Comparison of ENCODE assay signal across 9 cellular contexts in genomic region chr6:153092082-153093013, GRCh38. TPM values are rescaled to one million over a fixed set of nuclear protein-coding genes. Genes with fewer than 3 reads are reported as not detected.
DNase-seq lines count a peak whose midpoint lies in the region; ATAC-seq, FAIRE-seq and TF ChIP-seq lines count a peak whose summit lies in the region.
"Had no signal": no experiment of that assay in that cellular context is flagged by ENCODE, and none has a peak within 500 bp of the region (broad histone marks: within the 10 kb centered on the region; RNA-seq: fewer than 3 reads in every experiment).

No MANE protein-coding gene starts in this region.

- H3K27ac Mint-ChIP-seq in H9 = no peak overlapping the region

- H3K27ac ChIP-seq in GM12878 (ENCODE audit: control insufficient read depth, insufficient read depth) (peak overlapping the region; percentile 10; the same call in 1 of the 2 replicates), stomach smooth muscle (ENCODE audit: low read length) (peak overlapping the region; percentile 7), H9 (ENCODE audit: insufficient read length, low read depth, low read length) (no peak overlapping the region)

- H3K14ac ChIP-seq in H9 (ENCODE audit: insufficient read depth, low read length) = no peak overlapping the region

- H2BK5ac ChIP-seq in H9 (ENCODE audit: insufficient read length, low read length) = no peak overlapping the region

- SMC1A ChIA-PET in GM12878 (lab: Charles Lee; ENCODE audit: uncharacterized antibody, unreplicated experiment) = interaction anchor here (0.6 to 2.7 kb wide), 10 partner anchors 12 to 682 kb away, joined by 3 to 22 read pairs (median 4); no protein-coding TSS in a partner anchor

- CTCF ChIA-PET in GM12878 (lab: Yijun Ruan, JAX) = interaction anchor here (1.2 to 1.8 kb wide), 3 partner anchors 25 to 139 kb away, joined by 5 read pairs; no protein-coding TSS in a partner anchor

- no peaks in the 10 kb centered on the region; the same call in 1 of the 2 replicates for H3K4me1 ChIP-seq in GM12878 (ENCODE audit: control insufficient read depth, insufficient read depth, low read length)
- no peaks in the 10 kb centered on the region for H3K4me1 ChIP-seq in stomach smooth muscle (ENCODE audit: control insufficient read depth, insufficient read depth, low read length)
- H3K4me1 ChIP-seq in H9 (ENCODE audit: insufficient read depth, low read length) = no peaks in the 10 kb centered on the region

- DNase-seq in DMS53 treated with DMSO at 0.1 percent for 48 hours (lab: John Stamatoyannopoulos, UW; ENCODE audit: unreplicated experiment) (peak; percentile 13), GM12878 (ENCODE audit: low read depth, low spot score) (peak; percentile 43), NCI-H1092 treated with DMSO at 0.1 percent for 48 hours (lab: John Stamatoyannopoulos, UW) (no peak), NCI-H1105 (lab: John Stamatoyannopoulos, UW) (no peak), H9 (no peak)

- WGBS in GM12878 (ENCODE audit: insufficient coverage, insufficient replicate concordance, low lambda C conversion rate, missing lambda C conversion rate) = 14% methylated on average over 9 of the region's 9 CpGs
- no CpG with 5 or more reads among the region's 9 CpGs for WGBS in H9 (ENCODE audit: extremely low coverage, insufficient read length, low lambda C conversion rate)

- RAD21 ChIA-PET in GM12878 (lab: Charles Lee; ENCODE audit: unreplicated experiment) = interaction anchor here (0.9 to 1.8 kb wide), 7 partner anchors 9 to 107 kb away, joined by 3 to 6 read pairs (median 4); no protein-coding TSS in a partner anchor

- TF ChIP-seq CTCF in GM12878 (IDR thresholded peaks at IDR 0.05 in 2 of 3, conservative IDR thresholded peaks at IDR 0.05 in 1 of 3; ENCODE audit: control insufficient read depth in 2 of 3, extremely low read depth in 1 of 3, insufficient read depth in 1 of 3, low read depth in 3 of 3, low read length in 3 of 3) = no peak
- no peak for TF ChIP-seq CTCF in H9 (conservative IDR thresholded peaks at IDR 0.05)

- no peak overlapping the region for H3K56ac ChIP-seq in H9 (ENCODE audit: insufficient read length, low read depth, low read length)

- H4K91ac ChIP-seq in H9 (ENCODE audit: insufficient read length, low read depth, low read length) = no peak overlapping the region

- FAIRE-seq in GM12878 (lab: Jason Lieb, UNC) = peak; percentile 95
- FAIRE-seq: H1 had no signal

- BruUV-seq in GM12878 (replicated peaks; lab: Mats Ljungman, UMichigan) = no TSS peak

- no peaks in the 10 kb centered on the region for H4K20me1 ChIP-seq in GM12878 (ENCODE audit: control insufficient read depth, insufficient read depth)
- no peaks in the 10 kb centered on the region for H4K20me1 ChIP-seq in H9 (ENCODE audit: control insufficient read depth, insufficient read depth, insufficient read length)

- H3K23ac ChIP-seq in H9 (ENCODE audit: insufficient read length, low read depth, low read length) = no peak overlapping the region

- intact Hi-C loops in GM12878 (cut with micrococcal nuclease; ENCODE audit: unreplicated experiment) = loop anchor here (2.0 to 5.0 kb wide), 3 partner anchors 26 to 110 kb away; partner anchors contain the start of genes FBXO5 and MTRF1L

- H3K4me2 ChIP-seq in GM12878 (ENCODE audit: control insufficient read depth, insufficient read depth) (peak overlapping the region; percentile 45), H9 (ENCODE audit: insufficient read depth, insufficient read length, low read length) (no peak overlapping the region)

- TF ChIP-seq RAD21 in GM12878 (IDR thresholded peaks at IDR 0.05; ENCODE audit: insufficient read depth, low read depth, low read length) = no peak

- H3K27me3 Mint-ChIP-seq in H9 (ENCODE audit: low read depth) = no peaks in the 10 kb centered on the region

- no peak overlapping the region for H4K5ac ChIP-seq in H9 (ENCODE audit: insufficient read length, low read depth, low read length)

- H2BK15ac ChIP-seq in H9 (ENCODE audit: low read depth, low read length) = no peak overlapping the region

- H3K27me3 ChIP-seq in GM12878 (replicated peaks in 1 of 2; ENCODE audit: control insufficient read depth in 2 of 2, insufficient read depth in 2 of 2, low read length in 1 of 2) = no peaks in the 10 kb centered on the region
- no peaks in the 10 kb centered on the region for H3K27me3 ChIP-seq in stomach smooth muscle (ENCODE audit: control insufficient read depth in 1 of 2, insufficient read depth in 2 of 2, low read length in 2 of 2)
- H3K27me3 ChIP-seq in H9 (ENCODE audit: insufficient read depth, low read length) = no peaks in the 10 kb centered on the region

- peak; percentile 93 for ATAC-seq in GM21515 (IDR thresholded peaks at IDR 0.05; ENCODE audit: unreplicated experiment)
- peak; percentile 87 for ATAC-seq in HG03565 (IDR thresholded peaks at IDR 0.05; ENCODE audit: unreplicated experiment)
- ATAC-seq in GM12878 = peak; percentile 91

- no peaks in the 10 kb centered on the region for H3K9me3 Mint-ChIP-seq in H9

- no peaks in the 10 kb centered on the region for H3K36me3 Mint-ChIP-seq in H9 (ENCODE audit: insufficient read depth in 1 of 3, low read depth in 3 of 3)

- H3K4me3 ChIP-seq in GM12878 (0 out of 2 replicates have a peak overlapping the region, but pooled peaks have one; percentile 44), stomach smooth muscle (ENCODE audit: low read length in 2 of 2) (peak overlapping the region in 1 of 2 donors; percentile 24)

- no peak overlapping the region for H3K4me3 Mint-ChIP-seq in H9

- no peaks in the 10 kb centered on the region for H3K4me1 Mint-ChIP-seq in H9

- no peak overlapping the region for H3K18ac ChIP-seq in H9 (ENCODE audit: insufficient read length, low read depth, low read length)

- no peak overlapping the region for H3T11ph ChIP-seq in H9 (ENCODE audit: low read length)

- H3K9ac ChIP-seq in GM12878 (ENCODE audit: control insufficient read depth, insufficient read depth, low read length) (no peak overlapping the region), stomach smooth muscle (ENCODE audit: low read length in 2 of 2) (peak overlapping the region in 1 of 2 donors; percentile 30), H9 (ENCODE audit: extremely low read depth, insufficient read length, low read length) (no peak overlapping the region)

- H3K79me1 ChIP-seq in H9 (ENCODE audit: insufficient read depth, low read depth, low read length, poor library complexity, severe bottlenecking) = no peaks in the 10 kb centered on the region

- no peak overlapping the region for H3K4ac ChIP-seq in H9 (ENCODE audit: low read depth, low read length)

- in situ Hi-C loops in GM12878 (cut with MboI) = no loop called here

- TF ChIP-seq POLR2A in GM12878 (IDR thresholded peaks at IDR 0.05; ENCODE audit: low read depth, low read length) = no peak

- no peak overlapping the region for H4K8ac ChIP-seq in H9 (replicated peaks; ENCODE audit: insufficient read length, low read depth, low read length)

- POLR2A ChIA-PET in GM12878 (lab: Charles Lee) = interaction anchor here (0.9 to 2.1 kb wide), 3 partner anchors 8 to 60 kb away, joined by 3 to 11 read pairs (median 4); no protein-coding TSS in a partner anchor

- H3K79me2 ChIP-seq in GM12878 (ENCODE audit: control insufficient read depth, insufficient read depth, low read length) = no peaks in the 10 kb centered on the region
- no peaks in the 10 kb centered on the region for H3K79me2 ChIP-seq in H9 (ENCODE audit: insufficient read depth, low read length)

- no peak overlapping the region for H2BK120ac ChIP-seq in H9 (ENCODE audit: low read depth, low read length, poor library complexity, severe bottlenecking)

- H3K9me3 ChIP-seq in GM12878 (replicated peaks; ENCODE audit: control insufficient read depth, insufficient read depth, low read length) (no peaks in the 10 kb centered on the region), stomach smooth muscle (ENCODE audit: control insufficient read depth in 2 of 2, low read length in 2 of 2) (no peaks in the 10 kb centered on the region), H9 (ENCODE audit: control insufficient read depth, low read depth, low read length) (no peaks in the 10 kb centered on the region)

- no peaks in the 10 kb centered on the region for H3K23me2 ChIP-seq in H9 (ENCODE audit: insufficient read length, low read depth, low read length, poor library complexity, severe bottlenecking)

- no peaks in the 10 kb centered on the region for H3K36me3 ChIP-seq in GM12878 (ENCODE audit: control insufficient read depth in 2 of 2, insufficient read depth in 2 of 2, low read length in 1 of 2)
- no peaks in the 10 kb centered on the region for H3K36me3 ChIP-seq in stomach smooth muscle (ENCODE audit: control insufficient read depth in 2 of 2, insufficient read depth in 2 of 2, low read length in 2 of 2)

- H2AK5ac ChIP-seq in H9 (ENCODE audit: insufficient read length, low read length) = no peak overlapping the region

- H2BK20ac ChIP-seq in H9 (ENCODE audit: low read depth, low read length, poor library complexity, severe bottlenecking) = no peak overlapping the region

- H2AFZ ChIP-seq in GM12878 (ENCODE audit: control insufficient read depth, low read depth, low read length) (no peak overlapping the region), H9 (ENCODE audit: low read length) (no peak overlapping the region)

- peak in 1 of 2 experiments; percentile 45; a peak in 2 of 4 replicates for TF ChIP-seq EP300 in GM12878 (IDR thresholded peaks at IDR 0.05; ENCODE audit: borderline replicate concordance in 1 of 2, control insufficient read depth in 1 of 2, low read depth in 2 of 2, low read length in 2 of 2)

- no peak overlapping the region for H2BK12ac ChIP-seq in H9 (ENCODE audit: insufficient read length, low read depth, low read length)

TF ChIP-seq in GM12878, 131 proteins besides CTCF, POLR2A, EP300 and RAD21 (continues in another document):
- TF ChIP-seq BCL11A (IDR thresholded peaks at IDR 0.05; ENCODE audit: low read depth, low read length) (no peak), EED (IDR thresholded peaks at IDR 0.05; ENCODE audit: low read depth) (peak; percentile 64)

RNA-seq across cellular contexts. Expression of gene RGS17, which starts 38.7 kb away (rescaled TPM):
- 0.17 TPM in 1 of 2 replicates, not detected in the other for total RNA-seq in GM12878 (2013; cell fraction: nucleolus; rRNA removed)
- total RNA-seq in GM12878 (2014; rRNA removed) = 0.06 TPM in 1 of 2 replicates, not detected in the other
- total RNA-seq in GM12878 (2014; rRNA removed; fragmentation: Illumina TruSeq; extraction: Trizol) = under 0.01 TPM in 1 of 2 replicates, not detected in the other
- not detected in 2 replicates for total RNA-seq in GM12878 (2021)
- 0.03 TPM for polyA plus RNA-seq in GM12878 (2011; ENCODE audit: low read depth)
- 0.10 and 0.14 TPM in 2 replicates for polyA plus RNA-seq in GM12878 (2011; rRNA removed)
- polyA plus RNA-seq in GM12878 (2011; cell fraction: cytosol; rRNA removed) = 0.03 TPM in 1 of 2 replicates, not detected in the other
- polyA plus RNA-seq in GM12878 (2011; cell fraction: nucleus; rRNA removed) = 0.01 TPM in 1 of 2 replicates, not detected in the other
- polyA plus RNA-seq in GM12878 (2012) = 0.08 and 0.24 TPM in 2 replicates
- polyA plus RNA-seq in GM12878 (2014; fragmentation: Illumina TruSeq; extraction: Trizol) = not detected in 2 replicates
- under 1 TPM; 0.11 to 0.29 TPM for polyA plus RNA-seq in GM12878 (2014; fragmentation: Nextera tagmentation; extraction: Ambion mirVana)
- polyA plus RNA-seq in GM12878 (2014; rRNA removed) = 0.01 TPM in 1 of 2 replicates, not detected in the other
- under 1 TPM; 0.17 to 0.20 TPM for polyA plus RNA-seq in GM12878 (2016; fragmentation: Nextera tagmentation; extraction: Ambion mirVana)
- not detected in 2 replicates for polyA minus RNA-seq in GM12878 (2011; rRNA and poly(A)+ RNA removed)
- polyA minus RNA-seq in GM12878 (2011; cell fraction: cytosol; rRNA and poly(A)+ RNA removed) = not detected in 2 replicates
- not detected in 2 replicates for polyA minus RNA-seq in GM12878 (2011; cell fraction: nucleus; rRNA and poly(A)+ RNA removed)
- 3.2 and 3.8 TPM in 2 replicates for total RNA-seq in H9 (2021)

Comparison
In these comparisons a context has a peak if more than half of its experiments do, and no peak if none do; other contexts are left out.
1. DNase-seq: peak in DMS53 treated with DMSO at 0.1 percent for 48 hours (single experiment) and GM12878 (single experiment); none in NCI-H1092 treated with DMSO at 0.1 percent for 48 hours (single experiment), NCI-H1105 (single experiment) and H9 (single experiment).
2. Peak in every context shown above with its lines, with median percentiles within 50 percentile points of each other: ATAC-seq.